8 cellular contexts compared by ENCODE assay signal in genomic region chr1:94865369-94865768, GRCh38. TPM values are rescaled to one million over a fixed set of nuclear protein-coding genes. Genes with fewer than 3 reads are reported as not detected.
DNase-seq lines count a peak whose midpoint lies in the region; ATAC-seq, FAIRE-seq and TF ChIP-seq lines count a peak whose summit lies in the region.

No MANE protein-coding gene starts in this region.

- H3K9me1 ChIP-seq in IMR-90 (ENCODE audit: insufficient read depth, low read length): peaks cover 25% of the 10 kb centered on the region

- peaks cover 33% of the 10 kb centered on the region for H3F3A ChIP-seq in smooth muscle cell (ENCODE audit: low read depth)

- peaks cover 32% of the 10 kb centered on the region for H3K4me1 ChIP-seq in IMR-90 (ENCODE audit: control insufficient read depth, insufficient read depth, low read length)
- peaks cover 39% of the 10 kb centered on the region for H3K4me1 ChIP-seq in smooth muscle cell (ENCODE audit: low read depth)
- H3K4me1 ChIP-seq in small intestine (ENCODE audit: control insufficient read depth in 2 of 2, insufficient read depth in 1 of 2, low read depth in 1 of 2, low read length in 1 of 2): peaks cover 0 to 6% of the 10 kb centered on the region in 2 donors

- H2BK5ac ChIP-seq in IMR-90 (ENCODE audit: low read depth, low read length, poor library complexity, severe bottlenecking): peak overlapping the region; percentile 98

- H3K36me3 ChIP-seq in IMR-90 (ENCODE audit: control insufficient read depth, insufficient read depth, low read length) (no peaks in the 10 kb centered on the region), smooth muscle cell (ENCODE audit: low read depth) (no peaks in the 10 kb centered on the region), small intestine (ENCODE audit: control insufficient read depth in 2 of 2, insufficient read depth in 2 of 2, low read length in 2 of 2) (peaks cover 0 to 11% of the 10 kb centered on the region in 2 donors)

- H3K4ac ChIP-seq in IMR-90 (ENCODE audit: low read depth, low read length): peak overlapping the region; percentile 97

- H3K18ac ChIP-seq in IMR-90 (ENCODE audit: low read depth, low read length): peak overlapping the region; percentile 99

- H3K4me3 ChIP-seq in IMR-90 (ENCODE audit: insufficient read depth, low read depth, low read length) (no peak overlapping the region), coronary artery (no peak overlapping the region), smooth muscle cell (peak overlapping the region; percentile 4), small intestine (ENCODE audit: low read depth in 1 of 2, low read length in 2 of 2) (no peak overlapping the region)

- TF ChIP-seq CTCF in IMR-90 (conservative IDR thresholded peaks at IDR 0.05; ENCODE audit: low read depth, low read length) (no peak), coronary artery (IDR thresholded peaks at IDR 0.05) (no peak), smooth muscle cell (IDR thresholded peaks at IDR 0.05; ENCODE audit: borderline replicate concordance, insufficient read depth, poor library complexity, severe bottlenecking) (no peak)

- POLR2A ChIA-PET in IMR-90 (lab: Charles Lee; ENCODE audit: unreplicated experiment): interaction anchor here (1.1 kb wide), 1 partner anchor 9 kb away, joined by 5 read pairs; no protein-coding TSS in a partner anchor

- TF ChIP-seq POLR2A in IMR-90 (IDR thresholded peaks at IDR 0.05; ENCODE audit: low read depth, low read length): no peak

- H3K27me3 ChIP-seq in IMR-90 (ENCODE audit: control insufficient read depth, insufficient read depth, low read length) (no peaks in the 10 kb centered on the region), layer of hippocampus (ENCODE audit: control insufficient read depth, insufficient read depth, low read length) (no peaks in the 10 kb centered on the region), smooth muscle cell (ENCODE audit: low read depth) (no peaks in the 10 kb centered on the region), small intestine (ENCODE audit: control insufficient read depth in 2 of 2, insufficient read depth in 2 of 2, low read length in 2 of 2) (no peaks in the 10 kb centered on the region)

- DNase-seq in IMR-90 (peak; percentile 65), coronary artery (ENCODE audit: low spot score) (no peak), smooth muscle cell (lab: John Stamatoyannopoulos, UW; ENCODE audit: unreplicated experiment) (no peak), small intestine (no peak)
- no peak for DNase-seq in activated CD4-positive, alpha-beta T cell treated with anti-CD3 and anti-CD28 coated beads, Interleukin-2, amount 50 U/mL, for 4 hours
- DNase-seq in stimulated activated naive CD4-positive, alpha-beta T cell (lab: John Stamatoyannopoulos, UW): no peak

- H4K8ac ChIP-seq in IMR-90 (ENCODE audit: low read depth in 2 of 2, low read length in 2 of 2): peak overlapping the region; percentile 73 to 95

- peak overlapping the region; percentile 81 for H2AK9ac ChIP-seq in IMR-90 (replicated peaks; ENCODE audit: low read depth, low read length, poor library complexity)

- peak overlapping the region; percentile 100 for H2AK5ac ChIP-seq in IMR-90 (ENCODE audit: low read depth, low read length)

- no peaks in the 10 kb centered on the region for H4K20me1 ChIP-seq in IMR-90 (ENCODE audit: insufficient read depth, low read length)
- H4K20me1 ChIP-seq in smooth muscle cell (ENCODE audit: low read depth): no peaks in the 10 kb centered on the region

- CTCF ChIA-PET in IMR-90 (lab: Yijun Ruan, JAX): interaction anchor here (0.9 to 4.6 kb wide), 4 partner anchors 11 to 178 kb away, joined by 3 to 26 read pairs (median 6); no protein-coding TSS in a partner anchor

- WGBS in IMR-90 (ENCODE audit: extremely low coverage in 2 of 2, insufficient read length in 1 of 2), 2 experiments: no CpG with 5 or more reads among the region's 4 CpGs
- 53% methylated on average over 4 of the region's 4 CpGs for WGBS in smooth muscle cell (ENCODE audit: low lambda C conversion rate)
- WGBS in small intestine, 3 donors: 64 to 89% (median 80%) methylated on average over 4 of the region's 4 CpGs

- H3K4me2 ChIP-seq in IMR-90 (ENCODE audit: low read depth, low read length) (peak overlapping the region; percentile 86), smooth muscle cell (peak overlapping the region; percentile 79)

- H3K79me2 ChIP-seq in smooth muscle cell (ENCODE audit: low read depth): no peaks in the 10 kb centered on the region

- intact Hi-C loops in IMR-90 (cut with micrococcal nuclease): no loop called here

- dilution Hi-C loops in IMR-90 (cut with HindIII; ENCODE audit: low sequenced_read_pairs, unreplicated experiment): no loop called here

- peak overlapping the region; percentile 88 for H4K5ac ChIP-seq in IMR-90 (ENCODE audit: low read depth, low read length)

- H2AFZ ChIP-seq in IMR-90 (replicated peaks; ENCODE audit: low read length, poor library complexity) (peak overlapping the region; percentile 88), smooth muscle cell (ENCODE audit: low read depth) (peak overlapping the region; percentile 28)

- H3K27ac ChIP-seq in IMR-90 (ENCODE audit: insufficient read depth, low read length) (peak overlapping the region; percentile 96), coronary artery (peak overlapping the region; percentile 76 to 91), layer of hippocampus (ENCODE audit: low read depth, low read length) (peak overlapping the region; percentile 66), smooth muscle cell (ENCODE audit: low read depth) (peak overlapping the region; percentile 98), small intestine (ENCODE audit: low read depth in 1 of 2, low read length in 1 of 2) (peak overlapping the region in 1 of 2 donors; percentile 89)

- no peak for TF ChIP-seq RAD21 in IMR-90 (IDR thresholded peaks at IDR 0.05; ENCODE audit: low read length)

- peak overlapping the region; percentile 97 for H2BK20ac ChIP-seq in IMR-90 (ENCODE audit: low read depth, low read length)

- H3K9me3 ChIP-seq in IMR-90 (ENCODE audit: control insufficient read depth, insufficient read depth, low read length) (no peaks in the 10 kb centered on the region), smooth muscle cell (replicated peaks; ENCODE audit: low read depth) (no peaks in the 10 kb centered on the region), small intestine (ENCODE audit: control insufficient read depth, low read depth) (no peaks in the 10 kb centered on the region)

- H3K9ac ChIP-seq in IMR-90 (ENCODE audit: low read depth, low read length) (peak overlapping the region; percentile 54), smooth muscle cell (ENCODE audit: low read depth) (peak overlapping the region; percentile 82)

- ATAC-seq in IMR-90 (ENCODE audit: low read depth) (no peak), GM19463 (IDR thresholded peaks at IDR 0.05; ENCODE audit: unreplicated experiment) (no peak)

- in situ Hi-C loops in IMR-90 (cut with MboI; ENCODE audit: low sequenced_read_pairs): no loop called here

- H2BK15ac ChIP-seq in IMR-90 (ENCODE audit: low read depth, low read length): peak overlapping the region; percentile 100

- peak overlapping the region; percentile 70 for H3K56ac ChIP-seq in IMR-90 (ENCODE audit: extremely low read depth, insufficient read depth, low read length)

- no peak for FAIRE-seq in small intestine (lab: Jason Lieb, UNC)

- BruUV-seq in IMR-90 (replicated peaks; lab: Mats Ljungman, UMichigan): no TSS peak

- peak overlapping the region; percentile 94 for H3K14ac ChIP-seq in IMR-90 (replicated peaks; ENCODE audit: low read depth, low read length)

- peak overlapping the region; percentile 98 for H2BK120ac ChIP-seq in IMR-90 (ENCODE audit: low read depth, low read length)

- peaks cover 0 to 25% of the 10 kb centered on the region in 2 experiments; a peak in 2 of 4 replicates for H3K79me1 ChIP-seq in IMR-90 (ENCODE audit: low read depth in 1 of 2, low read length in 2 of 2)

- H4K91ac ChIP-seq in IMR-90 (ENCODE audit: insufficient read depth, low read depth, low read length): peak overlapping the region; percentile 97

- H3K23ac ChIP-seq in IMR-90 (ENCODE audit: low read depth, low read length): peak overlapping the region; percentile 96

TF ChIP-seq in IMR-90, 13 proteins besides CTCF, POLR2A, EP300 and RAD21:
- TF ChIP-seq BHLHE40 (IDR thresholded peaks at IDR 0.05; ENCODE audit: low read depth, low read length): no peak
- no peak for TF ChIP-seq SMC3 (IDR thresholded peaks at IDR 0.05; ENCODE audit: low read depth, low read length)
- TF ChIP-seq ELK1 (IDR thresholded peaks at IDR 0.05; ENCODE audit: borderline replicate concordance, low read depth, low read length): no peak
- TF ChIP-seq RFX5 (IDR thresholded peaks at IDR 0.05; ENCODE audit: low read depth, low read length): no peak
- TF ChIP-seq RCOR1 (IDR thresholded peaks at IDR 0.05; ENCODE audit: insufficient replicate concordance, low read length): no peak
- TF ChIP-seq NFE2L2 (IDR thresholded peaks at IDR 0.05; ENCODE audit: low read depth, low read length): no peak
- TF ChIP-seq MXI1 (IDR thresholded peaks at IDR 0.05; ENCODE audit: borderline replicate concordance, low read depth, low read length): no peak

RNA-seq across cellular contexts. Expression of gene SLC44A3, which starts 45.2 kb away (rescaled TPM):
- total RNA-seq in IMR-90 (2012; rRNA removed) (0.54 and 0.56 TPM in 2 replicates), smooth muscle cell (3.3 and 10.0 TPM in 2 replicates)
- polyA plus RNA-seq in IMR-90 (2012; rRNA removed) (0.29 and 0.31 TPM in 2 replicates), smooth muscle cell (3.2 and 4.4 TPM in 2 replicates), small intestine (10 to 100 TPM in 2 of 3 donors, 1 to 10 TPM in 1; 9.5 to 28.3 (median 10.7) TPM)
- 0.09 and 0.24 TPM in 2 replicates for polyA plus RNA-seq in IMR-90 (2012; cell fraction: cytosol; rRNA removed)
- polyA plus RNA-seq in IMR-90 (2012; cell fraction: nucleus; rRNA removed; ENCODE audit: low replicate concordance): 0.13 and 0.58 TPM in 2 replicates
